Comparison of ENCODE assay signal across 27 cellular contexts in genomic region chr19:4171676-4172075, GRCh38. TPM values are rescaled to one million over a fixed set of nuclear protein-coding genes. Genes with fewer than 3 reads are reported as not detected.
"Had no signal": no experiment of that assay in that cellular context is flagged by ENCODE, and none has a peak within 500 bp of the region (broad histone marks: within the 10 kb centered on the region; RNA-seq: fewer than 3 reads in every experiment).

No MANE protein-coding gene starts in this region.

- H3K4me1 Mint-ChIP-seq: WTC11 had no signal

- H3K4me3 Mint-ChIP-seq: activated CD8-positive, alpha-beta memory T cell treated with anti-CD3 and anti-CD28 coated beads, Interleukin-2, amount 10 ng/mL, durations not matched to agents 7 days and 5 days; activated naive CD8-positive, alpha-beta T cell treated with anti-CD3 and anti-CD28 coated beads, Interleukin-2, amount 50 U/mL, for 24 hours; activated T-cell treated with anti-CD3 and anti-CD28 coated beads, Interleukin-2, amount 50 U/mL, for 24 hours; activated T-helper 1 cell treated with anti-CD3 and anti-CD28 coated beads, Interleukin-12 subunit alpha, Interleukin-12 subunit beta, Interleukin-2, Interleukin-4 antibody, amounts not matched to agents 30 ng/mL and 10 ng/mL and 1 ng/mL, durations not matched to agents 14 hours and 24 hours and 36 hours; T-helper 1 cell treated with Interleukin-12 subunit alpha and Interleukin-12 subunit beta and Interleukin-4 antibody, amounts not matched to agents 30 μg/mL and 1 μg/mL, for 36 hours; WTC11 had no signal

- DNase-seq: activated CD4-positive, alpha-beta T cell treated with anti-CD3 and anti-CD28 coated beads for 48 hours; activated CD4-positive, alpha-beta T cell treated with anti-CD3 and anti-CD28 coated beads, Interleukin-2, amount 50 U/mL, for 4 hours; activated CD4-positive, CD25-positive, alpha-beta regulatory T cell treated with anti-CD3 and anti-CD28 coated beads, Interleukin-2, amount 50 U/mL, for 72 hours; activated CD8-positive, alpha-beta memory T cell treated with anti-CD3 and anti-CD28 coated beads, Interleukin-2, amount 10 ng/mL, durations not matched to agents 7 days and 5 days; activated effector memory CD4-positive, alpha-beta T cell treated with Interleukin-2 at 50 U/mL for 16 hours; activated naive CD4-positive, alpha-beta T cell; activated naive CD8-positive, alpha-beta T cell treated with anti-CD3 and anti-CD28 coated beads, Interleukin-2, amount 50 U/mL, for 24 hours; activated T-cell treated with anti-CD3 and anti-CD28 coated beads, Interleukin-2, amount 50 U/mL, for 24 hours; amniotic stem cell; body of pancreas; Kasumi-1; NCI-H1105 treated with DMSO at 0.1 percent for 48 hours; NCI-H1436 treated with DMSO at 0.1 percent for 48 hours; NCI-H187; NCI-H2081; NCI-H446; NCI-H524; Peyer's patch; Right ventricle myocardium superior; SJCRH30 had no signal

- H3K36me3 ChIP-seq: SJCRH30 had no signal

- H3K36me3 Mint-ChIP-seq: activated CD8-positive, alpha-beta memory T cell treated with anti-CD3 and anti-CD28 coated beads, Interleukin-2, amount 10 ng/mL, durations not matched to agents 7 days and 5 days; activated naive CD4-positive, alpha-beta T cell treated with anti-CD3 and anti-CD28 coated beads, Interleukin-2, amount 50 U/mL, for 72 hours; WTC11 had no signal

- H3K4me3 ChIP-seq: ascending aorta, body of pancreas, Peyer's patch, SJCRH30 had no signal

- H3K9me3 ChIP-seq: ascending aorta, body of pancreas, SJCRH30 had no signal

- ATAC-seq: activated CD8-positive, alpha-beta memory T cell treated with anti-CD3 and anti-CD28 coated beads, Interleukin-2, amount 10 ng/mL, durations not matched to agents 7 days and 5 days; activated naive CD4-positive, alpha-beta T cell treated with anti-CD3 and anti-CD28 coated beads, Interleukin-2, amount 50 U/mL, for 72 hours; activated naive CD8-positive, alpha-beta T cell treated with anti-CD3 and anti-CD28 coated beads, Interleukin-2, amount 50 U/mL, for 24 hours; body of pancreas; WTC11 had no signal

- H3K4me1 ChIP-seq: ascending aorta, SJCRH30 had no signal

- H3K27me3 ChIP-seq: ascending aorta, body of pancreas, Peyer's patch, SJCRH30 had no signal

- H3K27ac ChIP-seq: ascending aorta, body of pancreas, RWPE1, SJCRH30 had no signal

- H3K27ac Mint-ChIP-seq: activated CD8-positive, alpha-beta memory T cell treated with anti-CD3 and anti-CD28 coated beads, Interleukin-2, amount 10 ng/mL, durations not matched to agents 7 days and 5 days; activated naive CD4-positive, alpha-beta T cell treated with anti-CD3 and anti-CD28 coated beads, Interleukin-2, amount 50 U/mL, for 72 hours; activated naive CD8-positive, alpha-beta T cell treated with anti-CD3 and anti-CD28 coated beads, Interleukin-2, amount 50 U/mL, for 24 hours; activated T-cell treated with anti-CD3 and anti-CD28 coated beads, Interleukin-2, amount 50 U/mL, for 24 hours; activated T-helper 1 cell treated with anti-CD3 and anti-CD28 coated beads, Interleukin-12 subunit alpha, Interleukin-12 subunit beta, Interleukin-2, Interleukin-4 antibody, amounts not matched to agents 30 ng/mL and 10 ng/mL and 1 ng/mL, durations not matched to agents 14 hours and 24 hours and 36 hours; T-helper 1 cell treated with Interleukin-12 subunit alpha and Interleukin-12 subunit beta and Interleukin-4 antibody, amounts not matched to agents 30 μg/mL and 1 μg/mL, for 36 hours; WTC11 had no signal

- H3K9me3 Mint-ChIP-seq: activated naive CD4-positive, alpha-beta T cell treated with anti-CD3 and anti-CD28 coated beads, Interleukin-2, amount 50 U/mL, for 72 hours; activated naive CD8-positive, alpha-beta T cell treated with anti-CD3 and anti-CD28 coated beads, Interleukin-2, amount 50 U/mL, for 24 hours; activated T-cell treated with anti-CD3 and anti-CD28 coated beads, Interleukin-2, amount 50 U/mL, for 24 hours; activated T-helper 1 cell treated with anti-CD3 and anti-CD28 coated beads, Interleukin-12 subunit alpha, Interleukin-12 subunit beta, Interleukin-2, Interleukin-4 antibody, amounts not matched to agents 30 ng/mL and 10 ng/mL and 1 ng/mL, durations not matched to agents 14 hours and 24 hours and 36 hours; T-helper 1 cell treated with Interleukin-12 subunit alpha and Interleukin-12 subunit beta and Interleukin-4 antibody, amounts not matched to agents 30 μg/mL and 1 μg/mL, for 36 hours; WTC11 had no signal

RNA-seq across cellular contexts. Expression of gene ANKRD24, which starts 10.8 kb away (rescaled TPM):
- total RNA-seq: ascending aorta had no signal

RNA-seq across cellular contexts. Expression of gene CREB3L3, which starts 18.2 kb away (rescaled TPM):
- total RNA-seq: bronchial epithelial cell, Right ventricle myocardium superior, SJCRH30, WTC11 had no signal

RNA-seq across cellular contexts. Expression of gene EBI3, which starts 57.6 kb away (rescaled TPM):
- total RNA-seq: ascending aorta, bronchial epithelial cell, SJCRH30 had no signal
